Comparison of ENCODE assay signal across 1 cellular context in the genomic region with DNA sequence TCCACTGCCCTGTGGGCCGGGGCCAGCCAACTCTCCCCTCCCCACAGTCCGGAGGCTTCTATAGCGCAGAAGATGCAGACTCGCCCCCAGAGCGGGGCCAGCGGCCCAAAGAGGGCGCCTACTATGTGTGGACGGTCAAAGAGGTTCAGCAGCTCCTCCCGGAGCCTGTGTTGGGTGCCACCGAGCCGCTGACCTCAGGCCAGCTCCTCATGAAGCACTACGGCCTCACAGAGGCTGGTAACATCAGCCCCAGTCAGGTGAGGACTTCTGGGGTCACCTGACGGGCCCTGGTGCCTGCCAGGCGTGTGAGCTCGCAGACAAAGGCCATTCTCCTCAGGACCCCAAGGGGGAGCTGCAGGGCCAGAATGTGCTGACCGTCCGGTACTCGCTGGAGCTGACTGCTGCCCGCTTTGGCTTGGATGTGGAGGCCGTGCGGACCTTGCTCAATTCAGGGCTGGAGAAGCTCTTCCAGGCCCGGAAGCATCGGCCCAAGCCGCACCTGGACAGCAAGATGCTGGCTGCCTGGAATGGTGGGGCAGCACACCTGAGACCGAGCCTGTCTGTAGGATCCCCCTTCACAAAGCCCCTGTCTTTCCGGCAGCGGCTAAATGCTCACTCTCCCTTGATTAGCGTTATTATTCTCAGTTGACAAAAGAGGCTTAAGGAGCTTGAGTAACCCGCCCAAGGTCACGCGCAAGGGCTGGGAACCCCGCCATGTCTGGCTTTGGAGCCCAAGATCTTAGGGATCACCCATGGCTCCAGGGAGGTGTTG.
TF ChIP-seq lines count a peak whose summit lies in the region.

No MANE protein-coding gene starts in this region.

TF ChIP-seq in A549, 52 proteins besides CTCF, POLR2A, EP300 and RAD21 (continued from another document):
- TF ChIP-seq KDM5A (IDR thresholded peaks at IDR 0.05): peak; percentile 74
- peak; percentile 66; the same call in 1 of the 2 replicates for TF ChIP-seq MAX (IDR thresholded peaks at IDR 0.05)
- no peak for TF ChIP-seq JUNB (IDR thresholded peaks at IDR 0.05)
- TF ChIP-seq FOSB (CRISPR knock-in tag; IDR thresholded peaks at IDR 0.05): no peak
- TF ChIP-seq BHLHE40 (IDR thresholded peaks at IDR 0.05; ENCODE audit: low read depth, low read length): 0 out of 2 replicates have a peak, but pooled peaks have one; percentile 36
- TF ChIP-seq TP53 (CRISPR knock-in tag; IDR thresholded peaks at IDR 0.05): 0 out of 2 replicates have a peak, but pooled peaks have one; percentile 42
- TF ChIP-seq NR3C1 (IDR thresholded peaks at IDR 0.05): no peak
- TF ChIP-seq, protein P1, sequence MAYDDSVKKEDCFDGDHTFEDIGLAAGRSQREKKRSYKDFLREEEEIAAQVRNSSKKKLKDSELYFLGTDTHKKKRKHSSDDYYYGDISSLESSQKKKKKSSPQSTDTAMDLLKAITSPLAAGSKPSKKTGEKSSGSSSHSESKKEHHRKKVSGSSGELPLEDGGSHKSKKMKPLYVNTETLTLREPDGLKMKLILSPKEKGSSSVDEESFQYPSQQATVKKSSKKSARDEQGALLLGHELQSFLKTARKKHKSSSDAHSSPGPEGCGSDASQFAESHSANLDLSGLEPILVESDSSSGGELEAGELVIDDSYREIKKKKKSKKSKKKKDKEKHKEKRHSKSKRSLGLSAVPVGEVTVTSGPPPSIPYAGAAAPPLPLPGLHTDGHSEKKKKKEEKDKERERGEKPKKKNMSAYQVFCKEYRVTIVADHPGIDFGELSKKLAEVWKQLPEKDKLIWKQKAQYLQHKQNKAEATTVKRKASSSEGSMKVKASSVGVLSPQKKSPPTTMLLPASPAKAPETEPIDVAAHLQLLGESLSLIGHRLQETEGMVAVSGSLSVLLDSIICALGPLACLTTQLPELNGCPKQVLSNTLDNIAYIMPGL (CRISPR knock-in tag; IDR thresholded peaks at IDR 0.05; ENCODE audit: borderline replicate concordance): no peak
- no peak for TF ChIP-seq FOSL2 (IDR thresholded peaks at IDR 0.05)
- TF ChIP-seq FOSL2 (CRISPR knock-in tag; IDR thresholded peaks at IDR 0.05): no peak
- no peak for TF ChIP-seq HOXB5 (CRISPR knock-in tag; IDR thresholded peaks at IDR 0.05)
- no peak for TF ChIP-seq HOXA7 (CRISPR knock-in tag; IDR thresholded peaks at IDR 0.05)
- no peak for TF ChIP-seq GATA3 (IDR thresholded peaks at IDR 0.05; ENCODE audit: borderline replicate concordance)
- no peak; the same call in 1 of the 2 replicates for TF ChIP-seq MYC (IDR thresholded peaks at IDR 0.05; ENCODE audit: borderline replicate concordance, low read length)
- TF ChIP-seq KDM1A (IDR thresholded peaks at IDR 0.05; ENCODE audit: low read depth): no peak
- no peak for TF ChIP-seq ATOH8 (CRISPR knock-in tag; IDR thresholded peaks at IDR 0.05; ENCODE audit: low read depth)
- TF ChIP-seq MAZ (IDR thresholded peaks at IDR 0.05; ENCODE audit: borderline replicate concordance, low read depth, low read length): no peak
- no peak for TF ChIP-seq EHMT2 (IDR thresholded peaks at IDR 0.05; ENCODE audit: low read depth)
- no peak for TF ChIP-seq POLR2AphosphoS2 (conservative IDR thresholded peaks at IDR 0.05; ENCODE audit: low read length)
- peak; percentile 97 for TF ChIP-seq USF2 (IDR thresholded peaks at IDR 0.05)
- TF ChIP-seq JUN (IDR thresholded peaks at IDR 0.05): peak in 1 of 2 experiments; percentile 37; a peak in 1 of 5 replicates
- no peak for TF ChIP-seq PHF8 (IDR thresholded peaks at IDR 0.05; ENCODE audit: borderline replicate concordance, low read depth)
- TF ChIP-seq HEYL (CRISPR knock-in tag; IDR thresholded peaks at IDR 0.05): no peak
- TF ChIP-seq ZFP36 (IDR thresholded peaks at IDR 0.05; ENCODE audit: borderline replicate concordance, partially characterized antibody): no peak
- peak; percentile 97 for TF ChIP-seq SMC3 (IDR thresholded peaks at IDR 0.05)
